Comparison of ENCODE assay signal across 8 cellular contexts in genomic region chr16:87860553-87861299, GRCh38. TPM values are rescaled to one million over a fixed set of nuclear protein-coding genes. Genes with fewer than 3 reads are reported as not detected.
DNase-seq lines count a peak whose midpoint lies in the region; ATAC-seq and TF ChIP-seq lines count a peak whose summit lies in the region.

No MANE protein-coding gene starts in this region.

- H4K20me1 ChIP-seq in BLaER1 treated with 17β-estradiol and CSF1 and Interleukin-3, amounts not matched to agents 10 nM and 100 nM: peaks cover 55 to 100% (median 100%) of the 10 kb centered on the region in 11 experiments; a peak in 21 of 22 replicates

- peaks cover 0 to 99% (median 76%) of the 10 kb centered on the region in 11 experiments; a peak in 18 of 22 replicates for H3K36me3 ChIP-seq in BLaER1 treated with 17β-estradiol and CSF1 and Interleukin-3, amounts not matched to agents 10 nM and 100 nM
- peaks cover 0 to 5% of the 10 kb centered on the region in 2 donors for H3K36me3 ChIP-seq in left lung

- peaks cover 4% of the 10 kb centered on the region; the same call in 1 of the 2 replicates for H3K36me3 Mint-ChIP-seq in HFFc6 (ENCODE audit: low read depth)
- peaks cover 54% of the 10 kb centered on the region for H3K36me3 Mint-ChIP-seq in activated T-helper 1 cell treated with anti-CD3 and anti-CD28 coated beads, Interleukin-12 subunit alpha, Interleukin-12 subunit beta, Interleukin-2, Interleukin-4 antibody, amounts not matched to agents 30 ng/mL and 10 ng/mL and 1 ng/mL, durations not matched to agents 14 hours and 24 hours and 36 hours (ENCODE audit: low read depth)
- peaks cover 0 to 13% (median 3%) of the 10 kb centered on the region in 3 donors for H3K36me3 Mint-ChIP-seq in immature natural killer cell

- H3K4me3 Mint-ChIP-seq in HFFc6 (peak overlapping the region; percentile 74), immature natural killer cell (no peak overlapping the region)
- peak overlapping the region; percentile 61 for H3K4me3 Mint-ChIP-seq in activated T-helper 1 cell treated with anti-CD3 and anti-CD28 coated beads, Interleukin-12 subunit alpha, Interleukin-12 subunit beta, Interleukin-2, Interleukin-4 antibody, amounts not matched to agents 30 ng/mL and 10 ng/mL and 1 ng/mL, durations not matched to agents 14 hours and 24 hours and 36 hours

- peak overlapping the region; percentile 9 to 70 (median 51); a peak in 19 of 22 replicates for H3K9ac ChIP-seq in BLaER1 treated with 17β-estradiol and CSF1 and Interleukin-3, amounts not matched to agents 10 nM and 100 nM

- ATAC-seq in HG02798 (IDR thresholded peaks at IDR 0.05; ENCODE audit: poor library complexity, unreplicated experiment): no peak
- no peak for ATAC-seq in GM18868 (IDR thresholded peaks at IDR 0.05; ENCODE audit: unreplicated experiment)
- ATAC-seq in left lung: no peak

- peaks cover 93 to 100% (median 99%) of the 10 kb centered on the region in 10 experiments for H3K4me1 ChIP-seq in BLaER1 treated with 17β-estradiol and CSF1 and Interleukin-3, amounts not matched to agents 10 nM and 100 nM
- peaks cover 0 to 28% of the 10 kb centered on the region in 2 donors for H3K4me1 ChIP-seq in left lung

- no peaks in the 10 kb centered on the region for H3K9me3 ChIP-seq in BLaER1 treated with 17β-estradiol and CSF1 and Interleukin-3, amounts not matched to agents 10 nM and 100 nM (replicated peaks in 1 of 11)
- H3K9me3 ChIP-seq in left lung: no peaks in the 10 kb centered on the region

- TF ChIP-seq CTCF in HFFc6 (IDR thresholded peaks at IDR 0.05) (no peak), left lung (IDR thresholded peaks at IDR 0.05) (no peak)

- H3K4me3 ChIP-seq in BLaER1 treated with 17β-estradiol and CSF1 and Interleukin-3, amounts not matched to agents 10 nM and 100 nM: peak overlapping the region in 8 of 10 experiments; percentile 18 to 53 (median 41); a peak in 15 of 20 replicates
- H3K4me3 ChIP-seq in left lung: no peak overlapping the region

- intact Hi-C loops in activated T-helper 1 cell treated with anti-CD3 and anti-CD28 coated beads, Interleukin-12 subunit alpha, Interleukin-12 subunit beta, Interleukin-2, Interleukin-4 antibody, amounts not matched to agents 30 ng/mL and 10 ng/mL and 1 ng/mL, durations not matched to agents 14 hours and 24 hours and 36 hours (cut with micrococcal nuclease): no loop called here
- intact Hi-C loops in left lung (cut with DNase I): no loop called here

- H3K27ac Mint-ChIP-seq in HFFc6 (peak overlapping the region; percentile 89), immature natural killer cell (peak overlapping the region in 4 of 6 donors; percentile 8 to 67 (median 56))
- H3K27ac Mint-ChIP-seq in activated T-helper 1 cell treated with anti-CD3 and anti-CD28 coated beads, Interleukin-12 subunit alpha, Interleukin-12 subunit beta, Interleukin-2, Interleukin-4 antibody, amounts not matched to agents 30 ng/mL and 10 ng/mL and 1 ng/mL, durations not matched to agents 14 hours and 24 hours and 36 hours: peak overlapping the region; percentile 86

- H3K27ac ChIP-seq in BLaER1 treated with 17β-estradiol and CSF1 and Interleukin-3, amounts not matched to agents 10 nM and 100 nM: peak overlapping the region in 9 of 11 experiments; percentile 24 to 79 (median 56); a peak in 18 of 22 replicates
- H3K27ac ChIP-seq in left lung: no peak overlapping the region

- peak overlapping the region; percentile 79 to 100 (median 92) for H3K4me2 ChIP-seq in BLaER1 treated with 17β-estradiol and CSF1 and Interleukin-3, amounts not matched to agents 10 nM and 100 nM

- DNase-seq in HFFc6 (peak; percentile 69), immature natural killer cell (no peak), middle frontal gyrus (ENCODE audit: extremely low spot score, low spot score) (no peak), left lung (no peak)
- DNase-seq in activated T-helper 1 cell treated with anti-CD3 and anti-CD28 coated beads, Interleukin-12 subunit alpha, Interleukin-12 subunit beta, Interleukin-2, Interleukin-4 antibody, amounts not matched to agents 30 ng/mL and 10 ng/mL and 1 ng/mL, durations not matched to agents 14 hours and 24 hours and 36 hours (ENCODE audit: low spot score): no peak

- H3K9me3 Mint-ChIP-seq in HFFc6: no peaks in the 10 kb centered on the region
- no peaks in the 10 kb centered on the region for H3K9me3 Mint-ChIP-seq in activated T-helper 1 cell treated with anti-CD3 and anti-CD28 coated beads, Interleukin-12 subunit alpha, Interleukin-12 subunit beta, Interleukin-2, Interleukin-4 antibody, amounts not matched to agents 30 ng/mL and 10 ng/mL and 1 ng/mL, durations not matched to agents 14 hours and 24 hours and 36 hours
- H3K9me3 Mint-ChIP-seq in immature natural killer cell: no peaks in the 10 kb centered on the region

- H3K27me3 Mint-ChIP-seq in HFFc6 (ENCODE audit: insufficient read depth) (no peaks in the 10 kb centered on the region; the same call in 1 of the 2 replicates), immature natural killer cell (ENCODE audit: low read depth in 3 of 3) (peaks cover 22 to 38% (median 23%) of the 10 kb centered on the region in 3 donors)
- no peaks in the 10 kb centered on the region for H3K27me3 Mint-ChIP-seq in activated T-helper 1 cell treated with anti-CD3 and anti-CD28 coated beads, Interleukin-12 subunit alpha, Interleukin-12 subunit beta, Interleukin-2, Interleukin-4 antibody, amounts not matched to agents 30 ng/mL and 10 ng/mL and 1 ng/mL, durations not matched to agents 14 hours and 24 hours and 36 hours (ENCODE audit: insufficient read depth)

- no peaks in the 10 kb centered on the region for H3K27me3 ChIP-seq in BLaER1 treated with 17β-estradiol and CSF1 and Interleukin-3, amounts not matched to agents 10 nM and 100 nM
- no peaks in the 10 kb centered on the region for H3K27me3 ChIP-seq in left lung

- H3K4me1 Mint-ChIP-seq in HFFc6 (ENCODE audit: low read depth): peaks cover 36% of the 10 kb centered on the region
- H3K4me1 Mint-ChIP-seq in activated T-helper 1 cell treated with anti-CD3 and anti-CD28 coated beads, Interleukin-12 subunit alpha, Interleukin-12 subunit beta, Interleukin-2, Interleukin-4 antibody, amounts not matched to agents 30 ng/mL and 10 ng/mL and 1 ng/mL, durations not matched to agents 14 hours and 24 hours and 36 hours (ENCODE audit: low read depth): peaks cover 69% of the 10 kb centered on the region
- peaks cover 17 to 29% of the 10 kb centered on the region in 2 donors for H3K4me1 Mint-ChIP-seq in immature natural killer cell

RNA-seq across cellular contexts. Expression of gene SLC7A5, which starts 8.6 kb away (rescaled TPM):
- 100 to 1,000 TPM; 112 to 133 (median 124) TPM for total RNA-seq in HFFc6 (2021; fragmentation: NEBNext Ultra II Directional; extraction: Animal tissue kit (Norgen Biotek cat#: 25700))
- total RNA-seq in activated T-helper 1 cell treated with anti-CD3 and anti-CD28 coated beads, Interleukin-12 subunit alpha, Interleukin-12 subunit beta, Interleukin-2, Interleukin-4 antibody, amounts not matched to agents 30 ng/mL and 10 ng/mL and 1 ng/mL, durations not matched to agents 14 hours and 24 hours and 36 hours: 466 and 469 TPM in 2 replicates
- polyA plus RNA-seq in immature natural killer cell: 1 to 10 TPM; 2.6 to 7.3 (median 4.2) TPM
- total RNA-seq in left lung: 10 to 100 TPM; 10.6 to 35.0 TPM

Comparison
In these comparisons a context has a peak if more than half of its experiments do, and no peak if none do; other contexts are left out.
1. H3K27ac ChIP-seq: peak in BLaER1 treated with 17β-estradiol and CSF1 and Interleukin-3, amounts not matched to agents 10 nM and 100 nM (9 of 11); none in left lung (0 of 2).
2. H3K4me3 ChIP-seq: peak in BLaER1 treated with 17β-estradiol and CSF1 and Interleukin-3, amounts not matched to agents 10 nM and 100 nM (8 of 10); none in left lung (0 of 2).
3. H3K4me3 Mint-ChIP-seq: peak in HFFc6 (single experiment) and activated T-helper 1 cell treated with anti-CD3 and anti-CD28 coated beads, Interleukin-12 subunit alpha, Interleukin-12 subunit beta, Interleukin-2, Interleukin-4 antibody, amounts not matched to agents 30 ng/mL and 10 ng/mL and 1 ng/mL, durations not matched to agents 14 hours and 24 hours and 36 hours (single experiment); none in immature natural killer cell (0 of 5).
4. Peak in every context shown above with its lines, with median percentiles within 50 percentile points of each other: H3K27ac Mint-ChIP-seq.